ENCODE assay signal across 28 cellular contexts in the genomic region with DNA sequence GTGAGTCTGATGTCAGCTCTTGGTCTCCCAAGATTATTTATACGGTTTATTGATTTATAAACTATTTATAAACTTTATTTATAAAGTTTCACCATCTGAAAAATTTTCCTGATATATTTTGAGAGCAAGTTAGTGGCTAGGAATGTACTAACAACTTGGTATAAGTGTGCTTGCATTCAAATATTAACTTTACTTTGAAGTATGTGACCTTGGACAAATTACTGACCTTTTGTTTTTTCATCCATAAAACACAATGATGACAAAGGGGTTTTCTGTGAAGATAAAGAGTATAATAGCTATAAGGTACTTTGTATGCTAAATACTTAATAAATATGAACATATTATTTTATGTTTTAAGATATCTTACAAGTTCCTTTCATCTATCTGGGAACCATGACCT.
"Had no signal": no experiment of that assay in that cellular context is flagged by ENCODE, and none has a peak within 500 bp of the region (broad histone marks: within the 10 kb centered on the region; RNA-seq: fewer than 3 reads in every experiment).

No MANE protein-coding gene starts in this region.

- H3K4me1 ChIP-seq: colonic mucosa, esophagus muscularis mucosa, esophagus squamous epithelium, foreskin keratinocyte, gastrocnemius medialis, gastroesophageal sphincter, heart left ventricle, heart right ventricle had no signal

- H3K36me3 ChIP-seq: colonic mucosa, esophagus muscularis mucosa, esophagus squamous epithelium, gastrocnemius medialis, gastroesophageal sphincter, heart left ventricle, heart right ventricle had no signal

- H3K4me3 ChIP-seq: colonic mucosa, coronary artery, dorsolateral prefrontal cortex, esophagus muscularis mucosa, esophagus squamous epithelium, gastrocnemius medialis, gastroesophageal sphincter, heart left ventricle, heart right ventricle had no signal

- H3K27me3 ChIP-seq: colonic mucosa, dorsolateral prefrontal cortex, esophagus muscularis mucosa, esophagus squamous epithelium, foreskin keratinocyte, gastrocnemius medialis, gastroesophageal sphincter, heart left ventricle, heart right ventricle had no signal

- H3K9me3 ChIP-seq: colonic mucosa, esophagus muscularis mucosa, esophagus squamous epithelium, gastrocnemius medialis, gastroesophageal sphincter had no signal

- FAIRE-seq: colon, endometrium, endothelial cell of umbilical vein, frontal cortex had no signal

- DNase-seq: colonic mucosa; cortex of kidney; dermis blood vessel endothelial cell; dorsolateral prefrontal cortex; effector CD4-positive, alpha-beta T cell; effector CD8-positive, alpha-beta T cell; effector memory CD4-positive, alpha-beta T cell; effector memory CD8-positive, alpha-beta T cell; endodermal cell; erythroblast; esophagus squamous epithelium; foreskin fibroblast; foreskin keratinocyte; foreskin melanocyte; gastrocnemius medialis; glutamatergic neuron; head of caudate nucleus; heart left ventricle; heart right ventricle had no signal

- ATAC-seq: effector memory CD8-positive, alpha-beta T cell; esophagus mucosa; foreskin keratinocyte; gastrocnemius medialis; gastroesophageal sphincter; heart left ventricle; heart right ventricle had no signal

- H3K27ac ChIP-seq: colonic mucosa, coronary artery, dorsolateral prefrontal cortex, epithelial cell of prostate, esophagus muscularis mucosa, esophagus squamous epithelium, foreskin keratinocyte, gastrocnemius medialis, gastroesophageal sphincter, heart left ventricle, heart right ventricle had no signal
